In the genomic region with DNA sequence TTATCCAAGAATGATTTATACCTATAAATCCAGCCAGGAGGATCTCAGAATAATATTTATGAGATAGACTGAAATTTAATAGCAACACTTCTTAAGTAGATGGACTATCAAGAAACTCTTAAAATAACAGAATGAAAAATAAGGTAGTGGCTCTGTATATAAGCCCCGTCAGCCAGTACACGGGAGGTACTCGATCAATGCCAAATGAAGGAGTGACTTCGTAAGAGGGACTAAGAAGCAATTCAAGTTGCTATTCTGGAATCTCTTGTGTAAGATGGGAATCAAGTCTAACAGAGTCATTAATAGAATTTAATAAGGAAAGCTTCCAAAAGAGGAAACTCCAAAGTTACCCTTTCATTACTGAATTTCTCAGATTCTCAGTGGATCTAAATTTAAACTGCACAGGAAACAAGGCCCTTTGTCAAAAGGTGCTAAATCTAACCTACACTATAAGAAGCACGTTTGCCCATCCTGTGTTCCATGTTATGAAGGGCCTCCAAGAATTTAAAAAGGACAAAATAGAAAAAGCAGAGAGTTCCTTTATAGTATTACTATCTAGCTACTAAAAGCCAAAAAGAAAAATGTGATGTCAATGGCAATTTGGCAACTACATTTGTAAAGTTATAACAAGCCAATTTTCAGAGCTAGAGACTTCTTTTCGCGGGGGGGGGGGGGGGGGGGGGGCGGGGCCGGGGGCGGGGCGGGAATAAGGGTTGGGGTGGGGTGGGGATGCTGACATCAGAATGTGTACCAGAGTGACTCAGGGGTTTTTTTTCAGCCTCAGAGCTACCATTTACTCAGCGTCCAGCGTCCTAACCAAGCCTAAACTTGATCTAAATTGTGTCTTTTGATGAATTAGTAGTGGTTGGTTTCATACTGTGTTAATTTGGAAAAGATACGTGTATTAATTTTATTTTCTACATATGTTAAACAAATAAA, we compare ENCODE assay signal across 10 cellular contexts.
DNase-seq lines count a peak whose midpoint lies in the region; ATAC-seq and TF ChIP-seq lines count a peak whose summit lies in the region.
"Had no signal": no experiment of that assay in that cellular context is flagged by ENCODE, and none has a peak within 500 bp of the region (broad histone marks: within the 10 kb centered on the region; RNA-seq: fewer than 3 reads in every experiment).

No MANE protein-coding gene starts in this region.

- H3K27me3 ChIP-seq in heart left ventricle (no peaks in the 10 kb centered on the region), upper lobe of right lung (no peaks in the 10 kb centered on the region)

- no peaks in the 10 kb centered on the region for H3K9me3 ChIP-seq in heart left ventricle
- no peaks in the 10 kb centered on the region for H3K9me3 ChIP-seq in upper lobe of right lung

- WGBS in heart left ventricle, 4 donors = 20 to 31% (median 25%) methylated on average over 9 to 13 of the region's 14 CpGs

- H3K36me3 ChIP-seq in heart left ventricle (no peaks in the 10 kb centered on the region), upper lobe of right lung (no peaks in the 10 kb centered on the region)

- TF ChIP-seq CTCF in heart left ventricle (IDR thresholded peaks at IDR 0.05) (no peak), fibroblast of the aortic adventitia (IDR thresholded peaks at IDR 0.05; ENCODE audit: insufficient read depth, low read length) (no peak), upper lobe of right lung (IDR thresholded peaks at IDR 0.05) (no peak)

- DNase-seq in heart left ventricle (no peak), Right ventricle myocardium superior (no peak), T-helper 22 cell (ENCODE audit: low read depth) (peak; percentile 14), fibroblast of the aortic adventitia (ENCODE audit: low read depth) (peak; percentile 82), upper lobe of right lung (no peak), D341Med (ENCODE audit: low spot score) (no peak), NCI-H2081 (lab: John Stamatoyannopoulos, UW) (no peak)
- no peak for DNase-seq in stimulated activated CD4-positive, alpha-beta T cell treated with anti-CD3 and anti-CD28 coated beads, Interleukin-1b, Interleukin-23, amount 100 ng/mL, for 48 hours
- DNase-seq: effector CD8-positive, alpha-beta T cell; NCI-H82 had no signal

- H3K4me1 ChIP-seq in heart left ventricle (peaks cover 0 to 55% (median 29%) of the 10 kb centered on the region in 12 donors), upper lobe of right lung (peaks cover 13% of the 10 kb centered on the region)

- intact Hi-C loops in heart left ventricle (cut with DNase I) = loop anchor here in 1 of 10 donors (5.0 kb wide), 1 partner anchor 323 kb away; the partner anchor contains the start of gene ATXN1
- intact Hi-C loops in Right ventricle myocardium superior (cut with DNase I) = no loop called here
- intact Hi-C loops in upper lobe of right lung (cut with DNase I) = no loop called here

- peak in 2 of 4 donors; percentile 49 to 56 for ATAC-seq in heart left ventricle
- ATAC-seq in Right ventricle myocardium superior (ENCODE audit: poor library complexity) = no peak
- peak; percentile 39 for ATAC-seq in upper lobe of right lung

- TF ChIP-seq POLR2A in heart left ventricle (IDR thresholded peaks at IDR 0.05) = no peak

- H3K4me3 ChIP-seq in heart left ventricle = no peak overlapping the region
- no peak overlapping the region for H3K4me3 ChIP-seq in fibroblast of the aortic adventitia (ENCODE audit: low read depth, low read length)
- H3K4me3 ChIP-seq in upper lobe of right lung = no peak overlapping the region

- H3K27ac ChIP-seq in heart left ventricle (peak overlapping the region in 8 of 12 donors; percentile 13 to 54 (median 34)), upper lobe of right lung (no peak overlapping the region)

Comparison
In these comparisons a context has a peak if more than half of its experiments do, and no peak if none do; other contexts are left out.
1. DNase-seq: peak in T-helper 22 cell (single experiment) and fibroblast of the aortic adventitia (single experiment); none in heart left ventricle (0 of 5), Right ventricle myocardium superior (single experiment), upper lobe of right lung (single experiment), stimulated activated CD4-positive, alpha-beta T cell treated with anti-CD3 and anti-CD28 coated beads, Interleukin-1b, Interleukin-23, amount 100 ng/mL, for 48 hours (single experiment), D341Med (single experiment) and NCI-H2081 (0 of 2).